Comparison of ENCODE assay signal across 9 cellular contexts in genomic region chr1:8382051-8382505, GRCh38.
A peak's percentile ranks its signal among the peaks of the same experiment; 100 is the strongest.
DNase-seq lines count a peak whose midpoint lies in the region; ATAC-seq and TF ChIP-seq lines count a peak whose summit lies in the region.
"Had no signal": no experiment of that assay in that cellular context is flagged by ENCODE, and none has a peak within 500 bp of the region (broad histone marks: within the 10 kb centered on the region; RNA-seq: fewer than 3 reads in every experiment).

No MANE protein-coding gene starts in this region.

- TF ChIP-seq CTCF in CD4-positive, alpha-beta T cell (IDR thresholded peaks at IDR 0.05) = no peak

- no peaks in the 10 kb centered on the region for H3K27me3 ChIP-seq in CD4-positive, alpha-beta T cell (ENCODE audit: control insufficient read depth, insufficient read depth, low read length)
- H3K27me3 ChIP-seq in CD8-positive, alpha-beta memory T cell (ENCODE audit: insufficient read depth, low read length, poor library complexity, severe bottlenecking) = no peaks in the 10 kb centered on the region

- POLR2A ChIA-PET in CD4-positive, alpha-beta T cell (lab: Charles Lee) = interaction anchor here (1.1 kb wide), 1 partner anchor 143 kb away, joined by 3 read pairs; no protein-coding TSS in a partner anchor
- POLR2A ChIA-PET in CD8-positive, alpha-beta memory T cell (lab: Charles Lee) = no interaction called here

- peaks cover 68% of the 10 kb centered on the region for H3K4me1 ChIP-seq in CD8-positive, alpha-beta memory T cell (ENCODE audit: insufficient read depth, low read length)

- H3K36me3 Mint-ChIP-seq in CD4-positive, alpha-beta T cell (ENCODE audit: low read depth) = peaks cover 59% of the 10 kb centered on the region
- no peaks in the 10 kb centered on the region for H3K36me3 Mint-ChIP-seq in T-helper 17 cell (ENCODE audit: low read depth)
- H3K36me3 Mint-ChIP-seq in CD8-positive, alpha-beta memory T cell = peaks cover 0 to 56% (median 13%) of the 10 kb centered on the region in 3 donors

- H3K27me3 Mint-ChIP-seq in CD4-positive, alpha-beta T cell = no peaks in the 10 kb centered on the region
- no peaks in the 10 kb centered on the region for H3K27me3 Mint-ChIP-seq in T-helper 17 cell
- no peaks in the 10 kb centered on the region for H3K27me3 Mint-ChIP-seq in CD8-positive, alpha-beta memory T cell

- H3K27ac Mint-ChIP-seq in CD4-positive, alpha-beta T cell = peak overlapping the region; percentile 98
- peak overlapping the region; percentile 89 for H3K27ac Mint-ChIP-seq in T-helper 17 cell
- peak overlapping the region in 1 of 8 donors; percentile 93 for H3K27ac Mint-ChIP-seq in CD8-positive, alpha-beta memory T cell

- intact Hi-C loops in CD4-positive, alpha-beta T cell (cut with DNase I, micrococcal nuclease) = loop anchor here in 1 of 2 experiments (5.0 kb wide), 1 partner anchor 40 kb away; no protein-coding TSS in a partner anchor
- intact Hi-C loops in Right ventricle myocardium superior (cut with DNase I) = no loop called here

- H3K27ac ChIP-seq in CD4-positive, alpha-beta T cell (ENCODE audit: low read depth, low read length) = peak overlapping the region; percentile 62
- no peak overlapping the region for H3K27ac ChIP-seq in CD8-positive, alpha-beta memory T cell (ENCODE audit: low read depth, low read length)

- H3K4me3 Mint-ChIP-seq in CD4-positive, alpha-beta T cell = peak overlapping the region; percentile 87
- H3K4me3 Mint-ChIP-seq in T-helper 17 cell = no peak overlapping the region
- H3K4me3 Mint-ChIP-seq in CD8-positive, alpha-beta memory T cell = peak overlapping the region in 1 of 7 donors; percentile 32

- H3K4me3 ChIP-seq in CD8-positive, alpha-beta memory T cell (ENCODE audit: low read length) = no peak overlapping the region

- no peaks in the 10 kb centered on the region for H3K9me3 ChIP-seq in CD4-positive, alpha-beta T cell (ENCODE audit: control insufficient read depth, low read length)
- no peaks in the 10 kb centered on the region for H3K9me3 ChIP-seq in T-helper 17 cell (ENCODE audit: control insufficient read depth, low read length, poor library complexity, severe bottlenecking)
- H3K9me3 ChIP-seq in CD8-positive, alpha-beta memory T cell (ENCODE audit: low read length) = no peaks in the 10 kb centered on the region

- DNase-seq in CD4-positive, alpha-beta T cell = no peak
- DNase-seq in T-helper 17 cell (no peak), Right ventricle myocardium superior (no peak), non-pigmented ciliary epithelial cell (ENCODE audit: low read depth) (peak; percentile 56)
- DNase-seq in CD8-positive, alpha-beta memory T cell = no peak

- ATAC-seq in CD4-positive, alpha-beta T cell (ENCODE audit: poor library complexity) = no peak
- no peak for ATAC-seq in T-helper 17 cell
- peak; percentile 32 for ATAC-seq in Right ventricle myocardium superior (ENCODE audit: poor library complexity)
- ATAC-seq in HG02884 (IDR thresholded peaks at IDR 0.05; ENCODE audit: unreplicated experiment) = no peak
- no peak for ATAC-seq in GM18868 (IDR thresholded peaks at IDR 0.05; ENCODE audit: unreplicated experiment)
- no peak for ATAC-seq in HG02870 (IDR thresholded peaks at IDR 0.05; ENCODE audit: unreplicated experiment)
- ATAC-seq: sciatic nerve had no signal

- no peaks in the 10 kb centered on the region for H3K9me3 Mint-ChIP-seq in CD4-positive, alpha-beta T cell
- no peaks in the 10 kb centered on the region for H3K9me3 Mint-ChIP-seq in CD8-positive, alpha-beta memory T cell

- peaks cover 91% of the 10 kb centered on the region for H3K4me1 Mint-ChIP-seq in CD4-positive, alpha-beta T cell (ENCODE audit: low read depth)
- peaks cover 65% of the 10 kb centered on the region for H3K4me1 Mint-ChIP-seq in T-helper 17 cell
- peaks cover 68 to 94% (median 81%) of the 10 kb centered on the region in 3 donors for H3K4me1 Mint-ChIP-seq in CD8-positive, alpha-beta memory T cell

- no peaks in the 10 kb centered on the region for H3K36me3 ChIP-seq in CD8-positive, alpha-beta memory T cell (ENCODE audit: insufficient read depth, low read length)

- CTCF ChIA-PET in CD4-positive, alpha-beta T cell (lab: Charles Lee) = interaction anchor here (1.0 kb wide), 1 partner anchor 27 kb away, joined by 3 read pairs; no protein-coding TSS in a partner anchor
- CTCF ChIA-PET in CD8-positive, alpha-beta memory T cell (lab: Charles Lee) = no interaction called here
